ENCODE assay signal across 8 cellular contexts in the genomic region with DNA sequence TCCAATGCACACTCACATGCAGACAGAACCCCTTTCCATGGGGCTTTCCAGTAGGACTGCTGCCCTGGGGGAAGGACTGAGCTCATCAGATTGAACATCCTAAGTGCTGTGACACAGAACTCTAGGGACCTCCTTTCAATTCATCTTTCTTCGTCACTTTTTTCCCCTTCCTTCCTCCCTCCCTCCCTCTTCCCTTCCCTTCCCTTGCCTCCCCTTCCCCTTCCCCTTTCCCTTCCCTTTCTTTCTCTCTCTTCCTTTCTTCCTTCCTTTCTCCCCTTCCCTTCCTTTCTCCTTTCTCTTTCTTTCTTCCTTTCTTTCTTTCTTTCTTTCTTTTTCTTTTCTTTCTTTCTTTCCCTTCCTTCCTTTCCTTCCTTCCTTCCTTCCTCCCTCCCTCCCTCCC. TPM values are rescaled to one million over a fixed set of nuclear protein-coding genes. Genes with fewer than 3 reads are reported as not detected.
"Had no signal": no experiment of that assay in that cellular context is flagged by ENCODE, and none has a peak within 500 bp of the region (broad histone marks: within the 10 kb centered on the region; RNA-seq: fewer than 3 reads in every experiment).

No MANE protein-coding gene starts in this region.

- FAIRE-seq: H1, H54 had no signal

- H3K27me3 Mint-ChIP-seq: IgD-negative memory B cell had no signal

- DNase-seq: H9, HCEC 1CT, HFFc6 had no signal

- H3K27ac ChIP-seq: HL-60 had no signal

- H3K4me3 ChIP-seq: GM23338 had no signal

- H2AFZ ChIP-seq: GM23338 had no signal

- H3K4me1 Mint-ChIP-seq: GM23338, IgD-negative memory B cell had no signal

- H3K4me2 ChIP-seq: GM23338 had no signal

- H3K9me3 Mint-ChIP-seq: GM23338, H9, HFFc6 had no signal

- H3K36me3 Mint-ChIP-seq: IgD-negative memory B cell had no signal

- ATAC-seq: GM23338 had no signal

- H3K27ac Mint-ChIP-seq: GM23338, H9, HFFc6, IgD-negative memory B cell had no signal

- H3K4me3 Mint-ChIP-seq: GM23338, H9, HFFc6, IgD-negative memory B cell had no signal

RNA-seq across cellular contexts. Expression of gene GATA6, which starts 39.6 kb away (rescaled TPM):
- total RNA-seq: GM23338, H9 had no signal
- polyA plus RNA-seq: H1, IgD-negative memory B cell had no signal
